In the genomic region with DNA sequence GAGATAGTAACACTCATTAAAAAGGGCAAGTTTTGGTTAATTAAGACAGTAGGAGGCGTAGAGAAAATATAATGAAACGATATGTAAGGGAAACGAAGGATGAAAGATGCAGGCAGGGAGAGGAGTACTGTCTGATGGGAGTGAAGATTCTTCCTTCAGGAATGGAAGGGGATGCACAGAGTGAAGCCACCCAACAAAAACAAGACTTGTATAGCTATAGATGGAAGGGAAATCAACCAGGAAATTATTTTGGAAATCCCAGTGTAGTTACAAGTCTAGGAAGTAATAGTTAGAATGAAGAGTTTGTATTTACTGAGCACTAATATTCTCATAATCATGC, we compare ENCODE assay signal across 15 cellular contexts. TPM values are rescaled to one million over a fixed set of nuclear protein-coding genes. Genes with fewer than 3 reads are reported as not detected.
A peak's percentile ranks its signal among the peaks of the same experiment; 100 is the strongest.
DNase-seq lines count a peak whose midpoint lies in the region; ATAC-seq and TF ChIP-seq lines count a peak whose summit lies in the region.
"Had no signal": no experiment of that assay in that cellular context is flagged by ENCODE, and none has a peak within 500 bp of the region (broad histone marks: within the 10 kb centered on the region; RNA-seq: fewer than 3 reads in every experiment).

No MANE protein-coding gene starts in this region.

- no peaks in the 10 kb centered on the region for H3K27me3 Mint-ChIP-seq in CD4-positive, alpha-beta memory T cell
- no peaks in the 10 kb centered on the region for H3K27me3 Mint-ChIP-seq in mesothelial cell of epicardium (ENCODE audit: low read depth)
- H3K27me3 Mint-ChIP-seq: activated T-helper 17 cell treated with anti-CD3 and anti-CD28 coated beads, Interleukin-2, amount 50 U/mL, for 72 hours had no signal

- H3K36me3 Mint-ChIP-seq in CD4-positive, alpha-beta memory T cell = no peaks in the 10 kb centered on the region
- no peaks in the 10 kb centered on the region for H3K36me3 Mint-ChIP-seq in mesothelial cell of epicardium

- no peak for TF ChIP-seq CTCF in psoas muscle (IDR thresholded peaks at IDR 0.05)
- TF ChIP-seq CTCF in mesothelial cell of epicardium (IDR thresholded peaks at IDR 0.05; ENCODE audit: unreplicated experiment) = no peak

- DNase-seq in CD4-positive, alpha-beta memory T cell = no peak
- no peak for DNase-seq in psoas muscle
- DNase-seq in activated gamma-delta T cell treated with Interleukin-2 at 50 U/mL for 16 hours = no peak
- no peak for DNase-seq in COR-L47 (lab: John Stamatoyannopoulos, UW)
- no peak for DNase-seq in mesothelial cell of epicardium (ENCODE audit: low spot score in 2 of 2, unreplicated experiment in 2 of 2)
- no peak for DNase-seq in HT-29 (ENCODE audit: low spot score)
- DNase-seq: NCI-H1436, NCI-H510A had no signal

- no peaks in the 10 kb centered on the region for H3K36me3 ChIP-seq in CD4-positive, alpha-beta memory T cell (ENCODE audit: insufficient read depth, low read length)
- H3K36me3 ChIP-seq in endocrine pancreas (ENCODE audit: control insufficient read depth, insufficient read depth, low read length) (no peaks in the 10 kb centered on the region), psoas muscle (ENCODE audit: insufficient read depth in 1 of 2, low read depth in 1 of 2) (no peaks in the 10 kb centered on the region)
- H3K36me3 ChIP-seq: BE2C had no signal

- H3K4me3 Mint-ChIP-seq in CD4-positive, alpha-beta memory T cell = no peak overlapping the region
- no peak overlapping the region for H3K4me3 Mint-ChIP-seq in mesothelial cell of epicardium
- H3K4me3 Mint-ChIP-seq: activated T-helper 17 cell treated with anti-CD3 and anti-CD28 coated beads, Interleukin-2, amount 50 U/mL, for 72 hours had no signal

- POLR2A ChIA-PET in CD4-positive, alpha-beta memory T cell (lab: Charles Lee; ENCODE audit: partially characterized antibody) = no interaction called here

- intact Hi-C loops in CD4-positive, alpha-beta memory T cell (cut with micrococcal nuclease) = no loop called here
- intact Hi-C loops in psoas muscle (cut with DNase I) = no loop called here

- peak overlapping the region in 1 of 2 donors; percentile 12 for H3K4me3 ChIP-seq in CD4-positive, alpha-beta memory T cell (ENCODE audit: low read length in 2 of 2)
- H3K4me3 ChIP-seq in endocrine pancreas (ENCODE audit: control insufficient read depth, insufficient read depth, low read length) = peak overlapping the region; percentile 57
- H3K4me3 ChIP-seq in psoas muscle = no peak overlapping the region

- no peaks in the 10 kb centered on the region for H3K9me3 Mint-ChIP-seq in CD4-positive, alpha-beta memory T cell
- H3K9me3 Mint-ChIP-seq in mesothelial cell of epicardium = no peaks in the 10 kb centered on the region
- H3K9me3 Mint-ChIP-seq: activated T-helper 17 cell treated with anti-CD3 and anti-CD28 coated beads, Interleukin-2, amount 50 U/mL, for 72 hours had no signal

- H3K9me3 ChIP-seq in CD4-positive, alpha-beta memory T cell (ENCODE audit: control insufficient read depth in 1 of 2, low read length in 2 of 2) = no peaks in the 10 kb centered on the region
- H3K9me3 ChIP-seq in endocrine pancreas (ENCODE audit: control insufficient read depth, low read length) (no peaks in the 10 kb centered on the region), psoas muscle (no peaks in the 10 kb centered on the region)
- H3K9me3 ChIP-seq: BE2C had no signal

- no peak overlapping the region for H3K9ac ChIP-seq in endocrine pancreas (ENCODE audit: control insufficient read depth, insufficient read depth, low read length)

- peaks cover 0 to 10% (median 3%) of the 10 kb centered on the region in 4 donors for H3K4me1 Mint-ChIP-seq in CD4-positive, alpha-beta memory T cell
- H3K4me1 Mint-ChIP-seq in mesothelial cell of epicardium = no peaks in the 10 kb centered on the region
- H3K4me1 Mint-ChIP-seq: activated T-helper 17 cell treated with anti-CD3 and anti-CD28 coated beads, Interleukin-2, amount 50 U/mL, for 72 hours had no signal

- WGBS in psoas muscle, 3 donors = 54 to 59% (median 58%) methylated on average over 3 of the region's 3 CpGs

- ATAC-seq in HG03175 (IDR thresholded peaks at IDR 0.05; ENCODE audit: unreplicated experiment) (peak; percentile 4), psoas muscle (peak in 1 of 4 donors; percentile 13)

- H3K27me3 ChIP-seq in CD4-positive, alpha-beta memory T cell (ENCODE audit: insufficient read depth, low read length) = no peaks in the 10 kb centered on the region
- H3K27me3 ChIP-seq in endocrine pancreas (ENCODE audit: control insufficient read depth, insufficient read depth, low read length) (no peaks in the 10 kb centered on the region), psoas muscle (ENCODE audit: insufficient read depth in 3 of 3, low read length in 2 of 3) (no peaks in the 10 kb centered on the region)

- H3K27ac Mint-ChIP-seq in CD4-positive, alpha-beta memory T cell = no peak overlapping the region
- H3K27ac Mint-ChIP-seq in mesothelial cell of epicardium = no peak overlapping the region
- H3K27ac Mint-ChIP-seq: activated T-helper 17 cell treated with anti-CD3 and anti-CD28 coated beads, Interleukin-2, amount 50 U/mL, for 72 hours had no signal

- peak overlapping the region; percentile 67 for H3K27ac ChIP-seq in CD4-positive, alpha-beta memory T cell (ENCODE audit: low read depth, low read length)
- peak overlapping the region; percentile 36 for H3K27ac ChIP-seq in psoas muscle

- peaks cover 20% of the 10 kb centered on the region for H3K4me1 ChIP-seq in CD4-positive, alpha-beta memory T cell (ENCODE audit: insufficient read depth, low read length)
- H3K4me1 ChIP-seq in endocrine pancreas (ENCODE audit: control insufficient read depth, insufficient read depth, low read length) (no peaks in the 10 kb centered on the region), psoas muscle (no peaks in the 10 kb centered on the region)
- H3K4me1 ChIP-seq: BE2C had no signal

- CTCF ChIA-PET in CD4-positive, alpha-beta memory T cell (lab: Charles Lee; ENCODE audit: partially characterized antibody) = interaction anchor here (0.8 kb wide), 1 partner anchor 11 kb away, joined by 3 read pairs; no protein-coding TSS in a partner anchor

RNA-seq across cellular contexts. Expression of a gene that starts 19.7 kb away (rescaled TPM):
- 10 to 100 TPM; 14.2 to 14.3 TPM for total RNA-seq in CD4-positive, alpha-beta memory T cell
- polyA plus RNA-seq in CD4-positive, alpha-beta memory T cell = 10 to 100 TPM in 1 of 2 donors, 1 to 10 TPM in 1; 6.9 to 31.6 TPM
- total RNA-seq in psoas muscle (10 to 100 TPM; 16.9 to 49.4 (median 29.8) TPM), mesothelial cell of epicardium (4.5 to 5.4 TPM (median 5.3 TPM) in 3 replicates)
- polyA plus RNA-seq in psoas muscle = 10 to 100 TPM; 13.2 to 32.6 (median 20.5) TPM
- total RNA-seq in HT-29 (2014; rRNA removed; shearing (Covaris generic)) = not detected in 2 replicates
- total RNA-seq: bronchial epithelial cell had no signal

RNA-seq across cellular contexts. Expression of a gene that starts 27.8 kb away (rescaled TPM):
- total RNA-seq in CD4-positive, alpha-beta memory T cell = 1 to 10 TPM; 5.8 to 6.7 TPM
- 1 to 10 TPM in 1 of 2 donors, not detected in 1; 4.7 TPM for polyA plus RNA-seq in CD4-positive, alpha-beta memory T cell
- 1 to 10 TPM; 1.3 to 7.8 (median 6.2) TPM for total RNA-seq in psoas muscle
- polyA plus RNA-seq in psoas muscle = 1 to 10 TPM; 5.9 to 7.8 (median 5.9) TPM
- total RNA-seq in mesothelial cell of epicardium = not detected in 3 replicates
- not detected in 2 replicates for total RNA-seq in HT-29 (2014; rRNA removed; shearing (Covaris generic))
- total RNA-seq: bronchial epithelial cell, lung microvascular endothelial cell, RPMI7951 had no signal

RNA-seq across cellular contexts. Expression of a gene that starts 57.1 kb away (rescaled TPM):
- total RNA-seq in CD4-positive, alpha-beta memory T cell = 1 to 10 TPM; 6.3 to 9.9 TPM
- polyA plus RNA-seq in CD4-positive, alpha-beta memory T cell = 10 to 100 TPM in 1 of 2 donors, 1 to 10 TPM in 1; 1.4 to 11.1 TPM
- total RNA-seq in psoas muscle (1 to 10 TPM; 2.9 to 5.4 (median 4.2) TPM), mesothelial cell of epicardium (9.0 to 9.8 TPM (median 9.7 TPM) in 3 replicates)
- polyA plus RNA-seq in psoas muscle = 10 to 100 TPM in 1 of 3 donors, 1 to 10 TPM in 2; 8.2 to 10.8 (median 8.6) TPM
- not detected in 2 replicates for total RNA-seq in HT-29 (2014; rRNA removed; shearing (Covaris generic))
- total RNA-seq: bronchial epithelial cell, RPMI7951 had no signal
